In genomic region chrX:69065451-69065850, GRCh38 we compare ENCODE assay signal across 17 cellular contexts.
DNase-seq lines count a peak whose midpoint lies in the region; ATAC-seq and TF ChIP-seq lines count a peak whose summit lies in the region.
"Had no signal": no experiment of that assay in that cellular context is flagged by ENCODE, and none has a peak within 500 bp of the region (broad histone marks: within the 10 kb centered on the region; RNA-seq: fewer than 3 reads in every experiment).

No MANE protein-coding gene starts in this region.

- POLR2A ChIA-PET in IMR-90 (lab: Charles Lee; ENCODE audit: unreplicated experiment): no interaction called here

- H4K8ac ChIP-seq in IMR-90 (ENCODE audit: low read depth in 2 of 2, low read length in 2 of 2): no peak overlapping the region

- intact Hi-C loops in IMR-90 (cut with micrococcal nuclease): no loop called here

- no peaks in the 10 kb centered on the region; the same call in 1 of the 2 replicates for H3K9me1 ChIP-seq in IMR-90 (ENCODE audit: insufficient read depth, low read length)

- H2BK20ac ChIP-seq in IMR-90 (ENCODE audit: low read depth, low read length): no peak overlapping the region

- H3K4me1 Mint-ChIP-seq in natural killer cell treated with Interleukin-12 subunit alpha and Interleukin-12 subunit beta and Interleukin-15 and Interleukin-18, amount 100 ng/mL, for 72 hours (ENCODE audit: low read depth in 2 of 2): no peaks in the 10 kb centered on the region
- H3K4me1 Mint-ChIP-seq: stimulated activated memory B cell treated with anti-CD40 and anti-IgM and Interleukin-4, amounts not matched to agents 10 μg/mL and 1 μg/mL and 100 μg/mL, for 72 hours had no signal

- DNase-seq in AG08395 (ENCODE audit: low spot score) (peak; percentile 29), IMR-90 (peak; percentile 50), cardiac fibroblast (ENCODE audit: low read depth in 2 of 2) (peak; percentile 18 to 33), mesenteric fat pad (ENCODE audit: low spot score) (peak; percentile 67), erythroblast (lab: John Stamatoyannopoulos, UW) (no peak)
- DNase-seq in natural killer cell treated with Interleukin-12 subunit alpha and Interleukin-12 subunit beta and Interleukin-15 and Interleukin-18, amount 100 ng/mL, for 72 hours (ENCODE audit: low spot score): no peak
- DNase-seq: activated T-cell treated with anti-CD3 and anti-CD28 coated beads, Interleukin-2, amount 50 U/mL, for 24 hours; kidney; midbrain; NCI-H146; NCI-H446 treated with DMSO at 0.1 percent for 48 hours; nucleus accumbens had no signal

- BruUV-seq in IMR-90 (replicated peaks; lab: Mats Ljungman, UMichigan): no TSS peak

- peaks cover 3% of the 10 kb centered on the region; the same call in 1 of the 2 replicates for H3K9me3 ChIP-seq in IMR-90 (ENCODE audit: control insufficient read depth, insufficient read depth, low read length)

- no peak overlapping the region for H3K56ac ChIP-seq in IMR-90 (ENCODE audit: extremely low read depth, insufficient read depth, low read length)

- dilution Hi-C loops in IMR-90 (cut with HindIII; ENCODE audit: low sequenced_read_pairs, unreplicated experiment): no loop called here

- no peak overlapping the region for H3K4me3 ChIP-seq in IMR-90 (ENCODE audit: insufficient read depth, low read depth, low read length)
- H3K4me3 ChIP-seq in cardiac fibroblast (replicated peaks in 1 of 2; ENCODE audit: low read depth in 2 of 2, low read length in 2 of 2): no peak overlapping the region
- H3K4me3 ChIP-seq: skin epidermis, upper lobe of left lung had no signal

- peaks cover 0 to 13% of the 10 kb centered on the region in 2 donors for H3K27me3 Mint-ChIP-seq in natural killer cell treated with Interleukin-12 subunit alpha and Interleukin-12 subunit beta and Interleukin-15 and Interleukin-18, amount 100 ng/mL, for 72 hours
- H3K27me3 Mint-ChIP-seq: stimulated activated memory B cell treated with anti-CD40 and anti-IgM and Interleukin-4, amounts not matched to agents 10 μg/mL and 1 μg/mL and 100 μg/mL, for 72 hours had no signal

- CTCF ChIA-PET in IMR-90 (lab: Yijun Ruan, JAX): no interaction called here

- H3K4me3 Mint-ChIP-seq in natural killer cell treated with Interleukin-12 subunit alpha and Interleukin-12 subunit beta and Interleukin-15 and Interleukin-18, amount 100 ng/mL, for 72 hours: no peak overlapping the region
- H3K4me3 Mint-ChIP-seq: activated T-cell treated with anti-CD3 and anti-CD28 coated beads, Interleukin-2, amount 50 U/mL, for 24 hours; stimulated activated memory B cell treated with anti-CD40 and anti-IgM and Interleukin-4, amounts not matched to agents 10 μg/mL and 1 μg/mL and 100 μg/mL, for 72 hours had no signal

- H3K4ac ChIP-seq in IMR-90 (ENCODE audit: low read depth, low read length): no peak overlapping the region

- no peak overlapping the region for H4K5ac ChIP-seq in IMR-90 (ENCODE audit: low read depth, low read length)

- H3K18ac ChIP-seq in IMR-90 (ENCODE audit: low read depth, low read length): no peak overlapping the region

- TF ChIP-seq RAD21 in IMR-90 (IDR thresholded peaks at IDR 0.05; ENCODE audit: low read length): no peak

- no peaks in the 10 kb centered on the region for H3K79me1 ChIP-seq in IMR-90 (ENCODE audit: low read depth in 1 of 2, low read length in 2 of 2)

- no peak overlapping the region for H2BK15ac ChIP-seq in IMR-90 (ENCODE audit: low read depth, low read length)

- H2AK9ac ChIP-seq in IMR-90 (replicated peaks; ENCODE audit: low read depth, low read length, poor library complexity): no peak overlapping the region

- WGBS in IMR-90 (ENCODE audit: extremely low coverage in 2 of 2, insufficient read length in 1 of 2), 2 experiments: no CpG with 5 or more reads among the region's 1 CpG

- H3K36me3 ChIP-seq in IMR-90 (ENCODE audit: control insufficient read depth, insufficient read depth, low read length): no peaks in the 10 kb centered on the region
- H3K36me3 ChIP-seq: upper lobe of left lung had no signal

- in situ Hi-C loops in IMR-90 (cut with MboI; ENCODE audit: low sequenced_read_pairs): no loop called here

- ATAC-seq in IMR-90 (ENCODE audit: low read depth): peak; percentile 41; the same call in 1 of the 2 replicates
- ATAC-seq in HG03469 (IDR thresholded peaks at IDR 0.05; ENCODE audit: unreplicated experiment): no peak
- ATAC-seq in natural killer cell treated with Interleukin-12 subunit alpha and Interleukin-12 subunit beta and Interleukin-15 and Interleukin-18, amount 100 ng/mL, for 72 hours: no peak
- ATAC-seq in HG02938 (IDR thresholded peaks at IDR 0.05; ENCODE audit: unreplicated experiment): no peak
- ATAC-seq: stimulated activated memory B cell treated with anti-CD40 and anti-IgM and Interleukin-4, amounts not matched to agents 10 μg/mL and 1 μg/mL and 100 μg/mL, for 72 hours had no signal

- no peak overlapping the region for H3K4me2 ChIP-seq in IMR-90 (ENCODE audit: low read depth, low read length)

- no peaks in the 10 kb centered on the region for H3K9me3 Mint-ChIP-seq in natural killer cell treated with Interleukin-12 subunit alpha and Interleukin-12 subunit beta and Interleukin-15 and Interleukin-18, amount 100 ng/mL, for 72 hours
- H3K9me3 Mint-ChIP-seq: activated T-cell treated with anti-CD3 and anti-CD28 coated beads, Interleukin-2, amount 50 U/mL, for 24 hours; stimulated activated memory B cell treated with anti-CD40 and anti-IgM and Interleukin-4, amounts not matched to agents 10 μg/mL and 1 μg/mL and 100 μg/mL, for 72 hours had no signal

- H2BK5ac ChIP-seq in IMR-90 (ENCODE audit: low read depth, low read length, poor library complexity, severe bottlenecking): no peak overlapping the region

- H2AFZ ChIP-seq in IMR-90 (replicated peaks; ENCODE audit: low read length, poor library complexity): no peak overlapping the region

- H3K27ac Mint-ChIP-seq in natural killer cell treated with Interleukin-12 subunit alpha and Interleukin-12 subunit beta and Interleukin-15 and Interleukin-18, amount 100 ng/mL, for 72 hours: no peak overlapping the region
- H3K27ac Mint-ChIP-seq: activated T-cell treated with anti-CD3 and anti-CD28 coated beads, Interleukin-2, amount 50 U/mL, for 24 hours; stimulated activated memory B cell treated with anti-CD40 and anti-IgM and Interleukin-4, amounts not matched to agents 10 μg/mL and 1 μg/mL and 100 μg/mL, for 72 hours had no signal

- no peaks in the 10 kb centered on the region for H4K20me1 ChIP-seq in IMR-90 (ENCODE audit: insufficient read depth, low read length)

- peaks cover 13% of the 10 kb centered on the region for H3K4me1 ChIP-seq in IMR-90 (ENCODE audit: control insufficient read depth, insufficient read depth, low read length)
- H3K4me1 ChIP-seq: upper lobe of left lung had no signal

- no peak overlapping the region for H3K14ac ChIP-seq in IMR-90 (replicated peaks; ENCODE audit: low read depth, low read length)

- no peak overlapping the region for H4K91ac ChIP-seq in IMR-90 (ENCODE audit: insufficient read depth, low read depth, low read length)

- H2BK120ac ChIP-seq in IMR-90 (ENCODE audit: low read depth, low read length): no peak overlapping the region

- TF ChIP-seq CTCF in IMR-90 (conservative IDR thresholded peaks at IDR 0.05; ENCODE audit: low read depth, low read length): no peak
- no peak for TF ChIP-seq CTCF in cardiac fibroblast (IDR thresholded peaks at IDR 0.05; ENCODE audit: low read depth, low read length)

- no peak overlapping the region for H3K27ac ChIP-seq in IMR-90 (ENCODE audit: insufficient read depth, low read length)
- H3K27ac ChIP-seq: skin epidermis, upper lobe of left lung had no signal

- H3K23ac ChIP-seq in IMR-90 (ENCODE audit: low read depth, low read length): no peak overlapping the region

- no peak overlapping the region for H2AK5ac ChIP-seq in IMR-90 (ENCODE audit: low read depth, low read length)

- peaks cover 7% of the 10 kb centered on the region; the same call in 1 of the 2 replicates for H3K27me3 ChIP-seq in IMR-90 (ENCODE audit: control insufficient read depth, insufficient read depth, low read length)
- H3K27me3 ChIP-seq: upper lobe of left lung had no signal

- H3K36me3 Mint-ChIP-seq in natural killer cell treated with Interleukin-12 subunit alpha and Interleukin-12 subunit beta and Interleukin-15 and Interleukin-18, amount 100 ng/mL, for 72 hours: no peaks in the 10 kb centered on the region
- H3K36me3 Mint-ChIP-seq: stimulated activated memory B cell treated with anti-CD40 and anti-IgM and Interleukin-4, amounts not matched to agents 10 μg/mL and 1 μg/mL and 100 μg/mL, for 72 hours had no signal

- no peak for TF ChIP-seq POLR2A in IMR-90 (IDR thresholded peaks at IDR 0.05; ENCODE audit: low read depth, low read length)
- no peak for TF ChIP-seq POLR2A in erythroblast (IDR thresholded peaks at IDR 0.05; ENCODE audit: low read length)

- no peak overlapping the region for H3K9ac ChIP-seq in IMR-90 (ENCODE audit: low read depth, low read length)

TF ChIP-seq in IMR-90, 13 proteins besides CTCF, POLR2A, EP300 and RAD21:
- TF ChIP-seq USF2 (IDR thresholded peaks at IDR 0.05; ENCODE audit: low read depth, low read length) (peak; percentile 50; the same call in 1 of the 2 replicates), ELK1 (IDR thresholded peaks at IDR 0.05; ENCODE audit: borderline replicate concordance, low read depth, low read length) (no peak), FOS (IDR thresholded peaks at IDR 0.05; ENCODE audit: low read depth, low read length) (peak; percentile 32; the same call in 1 of the 2 replicates)

Comparison
In these comparisons a context has a peak if more than half of its experiments do, and no peak if none do; other contexts are left out.
1. DNase-seq: peak in AG08395 (single experiment), IMR-90 (single experiment), cardiac fibroblast (2 of 2) and mesenteric fat pad (single experiment); none in natural killer cell treated with Interleukin-12 subunit alpha and Interleukin-12 subunit beta and Interleukin-15 and Interleukin-18, amount 100 ng/mL, for 72 hours (single experiment) and erythroblast (0 of 2).